Comparison of ENCODE assay signal across 5 cellular contexts in genomic region chr9:130848514-130848913, GRCh38. TPM values are rescaled to one million over a fixed set of nuclear protein-coding genes. Genes with fewer than 3 reads are reported as not detected.
"Had no signal": no experiment of that assay in that cellular context is flagged by ENCODE, and none has a peak within 500 bp of the region (broad histone marks: within the 10 kb centered on the region; RNA-seq: fewer than 3 reads in every experiment).

No MANE protein-coding gene starts in this region.

RNA-seq across cellular contexts. Expression of gene QRFP, which starts 48.1 kb away (rescaled TPM):
- total RNA-seq: activated CD4-positive, alpha-beta T cell treated with anti-CD3 and anti-CD28 coated beads, Interleukin-2, amount 10 ng/mL, durations not matched to agents 7 days and 5 days; dermis blood vessel endothelial cell; lung microvascular endothelial cell; omental fat pad; T-helper 2 cell treated with Interferon-gamma antibody and Interleukin-4, amounts not matched to agents 100 ng/mL and 5 ng/mL, for 36 hours had no signal
